21 cellular contexts compared by ENCODE assay signal in the genomic region with DNA sequence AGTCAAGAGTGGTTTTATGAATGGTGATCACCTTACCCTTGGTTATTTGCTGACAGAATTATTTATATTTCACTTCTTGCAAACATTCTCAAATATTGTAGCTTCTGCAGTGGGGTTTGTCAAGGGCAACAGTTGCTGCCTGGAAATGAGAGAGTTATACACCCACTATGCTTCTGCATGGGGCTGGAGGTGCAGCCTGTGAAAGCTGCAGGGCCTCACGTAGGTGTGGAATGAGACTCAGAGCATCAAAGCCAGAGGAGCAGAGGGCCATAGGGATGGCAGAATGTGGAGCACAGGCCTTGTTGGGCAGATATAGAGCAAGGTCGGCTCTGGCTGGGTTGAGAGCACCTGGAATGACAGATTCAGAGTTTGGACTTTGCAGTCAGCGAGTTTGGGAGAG.
DNase-seq lines count a peak whose midpoint lies in the region; ATAC-seq and TF ChIP-seq lines count a peak whose summit lies in the region.
"Had no signal": no experiment of that assay in that cellular context is flagged by ENCODE, and none has a peak within 500 bp of the region (broad histone marks: within the 10 kb centered on the region; RNA-seq: fewer than 3 reads in every experiment).

No MANE protein-coding gene starts in this region.

- no peaks in the 10 kb centered on the region for H3K4me1 ChIP-seq in upper lobe of right lung
- H3K4me1 ChIP-seq: HAP-1 had no signal

- H3K4me3 Mint-ChIP-seq in stimulated activated naive CD8-positive, alpha-beta T cell treated with anti-CD3 and anti-CD28 coated beads, Interleukin-15, Interleukin-2, amounts not matched to agents 100 ng/mL and 50 ng/mL, for 24 hours: peak overlapping the region; percentile 33
- peak overlapping the region; percentile 58 for H3K4me3 Mint-ChIP-seq in central memory CD8-positive, alpha-beta T cell
- H3K4me3 Mint-ChIP-seq in nephron: peak overlapping the region; percentile 85 to 92 (median 90)
- H3K4me3 Mint-ChIP-seq: activated B cell treated with CpG ODN at 0.5 μM for 24 hours had no signal

- TF ChIP-seq CTCF in nephron (IDR thresholded peaks at IDR 0.05; ENCODE audit: unreplicated experiment in 3 of 3): no peak
- TF ChIP-seq CTCF in upper lobe of right lung (IDR thresholded peaks at IDR 0.05): no peak

- no peaks in the 10 kb centered on the region for H3K9me3 Mint-ChIP-seq in stimulated activated naive CD8-positive, alpha-beta T cell treated with anti-CD3 and anti-CD28 coated beads, Interleukin-15, Interleukin-2, amounts not matched to agents 100 ng/mL and 50 ng/mL, for 24 hours
- H3K9me3 Mint-ChIP-seq in central memory CD8-positive, alpha-beta T cell: no peaks in the 10 kb centered on the region
- peaks cover 6% of the 10 kb centered on the region for H3K9me3 Mint-ChIP-seq in nephron
- H3K9me3 Mint-ChIP-seq: activated B cell treated with CpG ODN at 0.5 μM for 24 hours; activated naive CD4-positive, alpha-beta T cell treated with anti-CD3 and anti-CD28 coated beads, Interleukin-2, amount 50 U/mL, for 72 hours had no signal

- H3K27me3 Mint-ChIP-seq in stimulated activated naive CD8-positive, alpha-beta T cell treated with anti-CD3 and anti-CD28 coated beads, Interleukin-15, Interleukin-2, amounts not matched to agents 100 ng/mL and 50 ng/mL, for 24 hours: peaks cover 44% of the 10 kb centered on the region
- peaks cover 65% of the 10 kb centered on the region for H3K27me3 Mint-ChIP-seq in central memory CD8-positive, alpha-beta T cell
- H3K27me3 Mint-ChIP-seq in nephron (ENCODE audit: low read depth): peaks cover 80% of the 10 kb centered on the region

- H3K27ac ChIP-seq in upper lobe of right lung: no peak overlapping the region
- H3K27ac ChIP-seq: heart left ventricle, lower lobe of right lung, stomach, tibial artery had no signal

- no peak for DNase-seq in stimulated activated naive CD8-positive, alpha-beta T cell treated with anti-CD3 and anti-CD28 coated beads, Interleukin-15, Interleukin-2, amounts not matched to agents 100 U/mL and 50 U/mL, for 24 hours
- no peak for DNase-seq in central memory CD8-positive, alpha-beta T cell (ENCODE audit: low spot score in 2 of 2)
- DNase-seq in hepatic stellate cell (ENCODE audit: low spot score) (no peak), upper lobe of right lung (no peak)
- DNase-seq: activated B cell treated with CpG ODN at 0.5 μM for 24 hours; cerebellar nuclear complex; kidney glomerular epithelial cell; lower lobe of right lung; NCI-H187 treated with DMSO at 0.1 percent for 48 hours; NCI-H524 treated with DMSO at 0.1 percent for 48 hours; NK-92 treated with Interleukin-12 subunit alpha and Interleukin-12 subunit beta, amount 100 ng/mL, for 24 hours; stomach; T1000; tibial artery had no signal

- H3K4me3 ChIP-seq in upper lobe of right lung: no peak overlapping the region
- H3K4me3 ChIP-seq: HAP-1, lower lobe of right lung, mucosa of descending colon had no signal

- H3K27ac Mint-ChIP-seq in stimulated activated naive CD8-positive, alpha-beta T cell treated with anti-CD3 and anti-CD28 coated beads, Interleukin-15, Interleukin-2, amounts not matched to agents 100 ng/mL and 50 ng/mL, for 24 hours: no peak overlapping the region
- no peak overlapping the region for H3K27ac Mint-ChIP-seq in central memory CD8-positive, alpha-beta T cell (ENCODE audit: low read depth)
- H3K27ac Mint-ChIP-seq in nephron: no peak overlapping the region
- H3K27ac Mint-ChIP-seq: activated B cell treated with CpG ODN at 0.5 μM for 24 hours; activated naive CD4-positive, alpha-beta T cell treated with anti-CD3 and anti-CD28 coated beads, Interleukin-2, amount 50 U/mL, for 72 hours had no signal

- no peaks in the 10 kb centered on the region for H3K36me3 Mint-ChIP-seq in stimulated activated naive CD8-positive, alpha-beta T cell treated with anti-CD3 and anti-CD28 coated beads, Interleukin-15, Interleukin-2, amounts not matched to agents 100 ng/mL and 50 ng/mL, for 24 hours (ENCODE audit: low read depth)
- peaks cover 2% of the 10 kb centered on the region for H3K36me3 Mint-ChIP-seq in central memory CD8-positive, alpha-beta T cell (ENCODE audit: insufficient read depth)
- no peaks in the 10 kb centered on the region for H3K36me3 Mint-ChIP-seq in nephron (ENCODE audit: low read depth)
- H3K36me3 Mint-ChIP-seq: activated naive CD4-positive, alpha-beta T cell treated with anti-CD3 and anti-CD28 coated beads, Interleukin-2, amount 50 U/mL, for 72 hours had no signal

- peaks cover 35% of the 10 kb centered on the region for H3K27me3 ChIP-seq in upper lobe of right lung

- no peaks in the 10 kb centered on the region for H3K9me3 ChIP-seq in upper lobe of right lung
- H3K9me3 ChIP-seq: HAP-1, heart left ventricle, lower lobe of right lung, mucosa of descending colon, stomach, tibial artery had no signal

- no peaks in the 10 kb centered on the region for H3K36me3 ChIP-seq in upper lobe of right lung
- H3K36me3 ChIP-seq: HAP-1, heart left ventricle, lower lobe of right lung, stomach, tibial artery had no signal

- H3K4me1 Mint-ChIP-seq in stimulated activated naive CD8-positive, alpha-beta T cell treated with anti-CD3 and anti-CD28 coated beads, Interleukin-15, Interleukin-2, amounts not matched to agents 100 ng/mL and 50 ng/mL, for 24 hours (ENCODE audit: low read depth): peaks cover 8% of the 10 kb centered on the region
- H3K4me1 Mint-ChIP-seq in central memory CD8-positive, alpha-beta T cell: no peaks in the 10 kb centered on the region
- peaks cover 9% of the 10 kb centered on the region for H3K4me1 Mint-ChIP-seq in nephron

- intact Hi-C loops in upper lobe of right lung (cut with DNase I): no loop called here

- ATAC-seq in stimulated activated naive CD8-positive, alpha-beta T cell treated with anti-CD3 and anti-CD28 coated beads, Interleukin-15, Interleukin-2, amounts not matched to agents 100 U/mL and 50 U/mL, for 24 hours: no peak
- ATAC-seq in central memory CD8-positive, alpha-beta T cell (replicated peaks; ENCODE audit: extremely low read depth, poor library complexity, severe bottlenecking): no peak
- ATAC-seq in HG03565 (IDR thresholded peaks at IDR 0.05; ENCODE audit: unreplicated experiment) (no peak), upper lobe of right lung (no peak)

Comparison
In these comparisons a context has a peak if more than half of its experiments do, and no peak if none do; other contexts are left out.
1. H3K4me3 Mint-ChIP-seq: peak in every context shown above with its lines; median percentile 90 in nephron; 58 in central memory CD8-positive, alpha-beta T cell; 33 in stimulated activated naive CD8-positive, alpha-beta T cell treated with anti-CD3 and anti-CD28 coated beads, Interleukin-15, Interleukin-2, amounts not matched to agents 100 ng/mL and 50 ng/mL, for 24 hours.